ENCODE assay signal across 9 cellular contexts in genomic region chr16:68704232-68704867, GRCh38. TPM values are rescaled to one million over a fixed set of nuclear protein-coding genes. Genes with fewer than 3 reads are reported as not detected.
DNase-seq lines count a peak whose midpoint lies in the region; ATAC-seq and TF ChIP-seq lines count a peak whose summit lies in the region.
"Had no signal": no experiment of that assay in that cellular context is flagged by ENCODE, and none has a peak within 500 bp of the region (broad histone marks: within the 10 kb centered on the region; RNA-seq: fewer than 3 reads in every experiment).

No MANE protein-coding gene starts in this region.

- H3K9me3 Mint-ChIP-seq in activated naive CD8-positive, alpha-beta T cell treated with anti-CD3 and anti-CD28 coated beads, Interleukin-2, amount 10 ng/mL, durations not matched to agents 7 days and 5 days = no peaks in the 10 kb centered on the region

- H3K4me1 ChIP-seq in left ventricle myocardium inferior = no peaks in the 10 kb centered on the region
- H3K4me1 ChIP-seq: gastrocnemius medialis had no signal

- no peaks in the 10 kb centered on the region for H3K9me3 ChIP-seq in left ventricle myocardium inferior (replicated peaks)
- H3K9me3 ChIP-seq: gastrocnemius medialis had no signal

- no peak overlapping the region for H3K4me3 Mint-ChIP-seq in activated naive CD8-positive, alpha-beta T cell treated with anti-CD3 and anti-CD28 coated beads, Interleukin-2, amount 10 ng/mL, durations not matched to agents 7 days and 5 days

- DNase-seq in GM10266 (ENCODE audit: extremely low spot score) (peak; percentile 70), NCI-H128 (lab: John Stamatoyannopoulos, UW; ENCODE audit: unreplicated experiment) (peak; percentile 42), SKM-1 treated with dmso at 0.1 percent for 144 hours (lab: John Stamatoyannopoulos, UW; ENCODE audit: unreplicated experiment) (peak; percentile 59), left ventricle myocardium inferior (peak; percentile 45), retina (peak; percentile 52)
- peak; percentile 67 for DNase-seq in activated naive CD8-positive, alpha-beta T cell treated with anti-CD3 and anti-CD28 coated beads, Interleukin-2, amount 10 ng/mL, durations not matched to agents 7 days and 5 days

- peak; percentile 66 for ATAC-seq in activated naive CD8-positive, alpha-beta T cell treated with anti-CD3 and anti-CD28 coated beads, Interleukin-2, amount 10 ng/mL, durations not matched to agents 7 days and 5 days (ENCODE audit: low read depth)
- ATAC-seq in GM18498 (IDR thresholded peaks at IDR 0.05; ENCODE audit: unreplicated experiment) = no peak
- ATAC-seq in HG03432 (IDR thresholded peaks at IDR 0.05; ENCODE audit: unreplicated experiment) = no peak
- ATAC-seq: gastrocnemius medialis had no signal

- POLR2A ChIA-PET in activated naive CD8-positive, alpha-beta T cell treated with anti-CD3 and anti-CD28 coated beads, Interleukin-2, amount 10 ng/mL, durations not matched to agents 7 days and 5 days (lab: Charles Lee) = interaction anchor here (0.6 kb wide), 1 partner anchor 420 kb away, joined by 3 read pairs; no protein-coding TSS in a partner anchor

- H3K4me3 ChIP-seq in left ventricle myocardium inferior = no peak overlapping the region
- H3K4me3 ChIP-seq: gastrocnemius medialis had no signal

- H3K4me1 Mint-ChIP-seq in activated naive CD8-positive, alpha-beta T cell treated with anti-CD3 and anti-CD28 coated beads, Interleukin-2, amount 10 ng/mL, durations not matched to agents 7 days and 5 days = no peaks in the 10 kb centered on the region

- H3K27me3 Mint-ChIP-seq in activated naive CD8-positive, alpha-beta T cell treated with anti-CD3 and anti-CD28 coated beads, Interleukin-2, amount 10 ng/mL, durations not matched to agents 7 days and 5 days = no peaks in the 10 kb centered on the region

- H3K36me3 Mint-ChIP-seq in activated naive CD8-positive, alpha-beta T cell treated with anti-CD3 and anti-CD28 coated beads, Interleukin-2, amount 10 ng/mL, durations not matched to agents 7 days and 5 days = no peaks in the 10 kb centered on the region

- TF ChIP-seq CTCF in GM10266 (IDR thresholded peaks at IDR 0.05; ENCODE audit: control insufficient read depth, insufficient read depth, low read depth, missing control alignments) = peak; percentile 90
- TF ChIP-seq CTCF in left ventricle myocardium inferior (IDR thresholded peaks at IDR 0.05; ENCODE audit: borderline replicate concordance) = peak; percentile 67

- H3K27me3 ChIP-seq in left ventricle myocardium inferior (ENCODE audit: low read depth) = peaks cover 8% of the 10 kb centered on the region
- H3K27me3 ChIP-seq: gastrocnemius medialis had no signal

- H3K27ac Mint-ChIP-seq in activated naive CD8-positive, alpha-beta T cell treated with anti-CD3 and anti-CD28 coated beads, Interleukin-2, amount 10 ng/mL, durations not matched to agents 7 days and 5 days = no peak overlapping the region

- no peaks in the 10 kb centered on the region for H3K36me3 ChIP-seq in left ventricle myocardium inferior
- H3K36me3 ChIP-seq: gastrocnemius medialis had no signal

- no peak overlapping the region for H3K27ac ChIP-seq in left ventricle myocardium inferior (replicated peaks)
- H3K27ac ChIP-seq: gastrocnemius medialis had no signal

- intact Hi-C loops in left ventricle myocardium inferior (cut with micrococcal nuclease) = no loop called here

RNA-seq across cellular contexts. Expression of gene CDH1, which starts 32.7 kb away (rescaled TPM):
- under 1 TPM; 0.51 to 0.58 TPM for total RNA-seq in activated naive CD8-positive, alpha-beta T cell treated with anti-CD3 and anti-CD28 coated beads, Interleukin-2, amount 10 ng/mL, durations not matched to agents 7 days and 5 days
- total RNA-seq in left ventricle myocardium inferior = 0.11 TPM

RNA-seq across cellular contexts. Expression of gene CDH3, which starts 59.2 kb away (rescaled TPM):
- under 1 TPM; 0.28 to 0.51 TPM for total RNA-seq in activated naive CD8-positive, alpha-beta T cell treated with anti-CD3 and anti-CD28 coated beads, Interleukin-2, amount 10 ng/mL, durations not matched to agents 7 days and 5 days
- total RNA-seq in left ventricle myocardium inferior = 0.08 TPM
- total RNA-seq: gastrocnemius medialis had no signal
